In the genomic region with DNA sequence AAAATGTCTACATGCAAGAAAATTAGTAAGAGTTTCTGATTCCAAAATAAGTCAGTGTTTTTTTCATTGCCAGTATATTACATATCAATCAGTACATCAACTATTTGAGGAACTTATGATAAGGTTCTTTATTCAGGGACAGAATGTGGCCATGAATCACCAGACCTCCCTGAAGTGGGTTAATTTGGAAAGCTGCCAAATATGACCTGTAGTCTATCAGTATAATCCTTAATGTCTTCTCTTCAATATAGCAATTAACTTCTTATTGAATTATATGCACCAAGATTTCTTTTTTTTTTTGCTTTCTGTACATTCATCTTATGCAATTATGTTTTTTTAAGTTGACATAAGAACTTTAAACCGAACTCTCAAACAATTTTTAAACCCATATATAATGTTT, we compare ENCODE assay signal across 25 cellular contexts.
DNase-seq lines count a peak whose midpoint lies in the region; ATAC-seq lines count a peak whose summit lies in the region.
"Had no signal": no experiment of that assay in that cellular context is flagged by ENCODE, and none has a peak within 500 bp of the region (broad histone marks: within the 10 kb centered on the region; RNA-seq: fewer than 3 reads in every experiment).

No MANE protein-coding gene starts in this region.

- DNase-seq in NCI-H748 (lab: John Stamatoyannopoulos, UW; ENCODE audit: unreplicated experiment) (peak; percentile 63), NCI-H748 treated with DMSO at 0.1 percent for 48 hours (lab: John Stamatoyannopoulos, UW) (no peak), M059J (ENCODE audit: low read depth) (peak; percentile 3), SK-N-DZ (ENCODE audit: low spot score) (peak; percentile 35), renal cortical epithelial cell (ENCODE audit: low read depth) (peak; percentile 45)
- no peak for DNase-seq in activated effector memory CD4-positive, alpha-beta T cell treated with Interleukin-2 at 50 U/mL for 16 hours
- DNase-seq: activated CD4-positive, alpha-beta memory T cell treated with anti-CD3 and anti-CD28 coated beads, Interleukin-2, amount 10 ng/mL, durations not matched to agents 7 days and 5 days; activated CD4-positive, alpha-beta T cell treated with anti-CD3 and anti-CD28 coated beads for 1 hour; activated CD8-positive, alpha-beta memory T cell treated with anti-CD3 and anti-CD28 coated beads, Interleukin-2, amount 50 U/mL, for 4 hours; activated naive CD4-positive, alpha-beta T cell treated with anti-CD3 and anti-CD28 coated beads for 36 hours; dorsolateral prefrontal cortex; esophagus squamous epithelium; foreskin keratinocyte; head of caudate nucleus; HFFc6; kidney; MG63; NCI-H1436 treated with DMSO at 0.1 percent for 48 hours; NCI-H774; ovary; stimulated activated CD4-positive, alpha-beta T cell treated with anti-CD3 and anti-CD28 coated beads, Interleukin-15, amount 100 ng/mL, for 24 hours; stimulated activated CD4-positive, alpha-beta T cell treated with anti-CD3 and anti-CD28 coated beads, Interleukin-4, amount 100 ng/mL, for 4 hours; T-helper 2 cell; transverse colon had no signal

- no peak for ATAC-seq in GM18511 (IDR thresholded peaks at IDR 0.05; ENCODE audit: unreplicated experiment)
- ATAC-seq: foreskin keratinocyte had no signal

Comparison
In these comparisons a context has a peak if more than half of its experiments do, and no peak if none do; other contexts are left out.
1. DNase-seq: peak in NCI-H748 (single experiment), M059J (single experiment), SK-N-DZ (single experiment) and renal cortical epithelial cell (single experiment); none in NCI-H748 treated with DMSO at 0.1 percent for 48 hours (single experiment) and activated effector memory CD4-positive, alpha-beta T cell treated with Interleukin-2 at 50 U/mL for 16 hours (single experiment).